Comparison of ENCODE assay signal across 8 cellular contexts in genomic region chr2:235669269-235669831, GRCh38.
DNase-seq lines count a peak whose midpoint lies in the region; ATAC-seq and TF ChIP-seq lines count a peak whose summit lies in the region.

No MANE protein-coding gene starts in this region.

- peak overlapping the region; percentile 60 for H3K4me2 ChIP-seq in GM23338

- peaks cover 44% of the 10 kb centered on the region for H3K4me1 Mint-ChIP-seq in GM23338

- H3K9me3 Mint-ChIP-seq in GM23338 = no peaks in the 10 kb centered on the region

- TF ChIP-seq CTCF in GM23338 (conservative IDR thresholded peaks at IDR 0.05; ENCODE audit: low read depth in 2 of 2) = no peak
- TF ChIP-seq CTCF in fibroblast of mammary gland (conservative IDR thresholded peaks at IDR 0.05; ENCODE audit: control insufficient read depth, insufficient read depth, low read depth, low read length) = no peak

- H3K36me3 Mint-ChIP-seq in GM23338 (ENCODE audit: low read depth) = no peaks in the 10 kb centered on the region; the same call in 2 of the 3 replicates

- H3K4me3 ChIP-seq in GM23338 (peak overlapping the region; percentile 36; the same call in 1 of the 2 replicates), fibroblast of mammary gland (ENCODE audit: control insufficient read depth, low read depth, low read length) (peak overlapping the region; percentile 16)

- ATAC-seq in GM23338 = peak; percentile 53
- no peak for ATAC-seq in GM21723 (IDR thresholded peaks at IDR 0.05; ENCODE audit: unreplicated experiment)
- ATAC-seq in HG03457 (IDR thresholded peaks at IDR 0.05; ENCODE audit: unreplicated experiment) = no peak

- no peak overlapping the region for H2AFZ ChIP-seq in GM23338

- H3K4me3 Mint-ChIP-seq in GM23338 = peak overlapping the region; percentile 68

- no peaks in the 10 kb centered on the region for H3K36me3 ChIP-seq in GM23338 (ENCODE audit: insufficient read depth)

- H3F3A ChIP-seq in GM23338 (replicated peaks; ENCODE audit: low read depth) = no peaks in the 10 kb centered on the region

- peaks cover 5% of the 10 kb centered on the region for H3K27me3 Mint-ChIP-seq in GM23338 (ENCODE audit: insufficient read depth, low read depth, poor library complexity)

- H4K20me1 ChIP-seq in GM23338 (replicated peaks; ENCODE audit: insufficient read depth) = peaks cover 30% of the 10 kb centered on the region

- no peak overlapping the region for H3K27ac ChIP-seq in GM23338 (ENCODE audit: low read depth)

- H3K27ac Mint-ChIP-seq in GM23338 = no peak overlapping the region

- peak; percentile 98 for DNase-seq in GM23338 (ENCODE audit: low spot score)
- DNase-seq in NCI-H2196 treated with DMSO at 0.1 percent for 48 hours (lab: John Stamatoyannopoulos, UW; ENCODE audit: unreplicated experiment) = peak; percentile 89
- DNase-seq in activated T-cell treated with anti-CD3 and anti-CD28 coated beads for 48 hours (ENCODE audit: low read depth) = peak; percentile 20
- DNase-seq in fibroblast of mammary gland (ENCODE audit: low read depth) = peak; percentile 62
- DNase-seq in mucosa of gallbladder (ENCODE audit: low spot score) = peak; percentile 56
- DNase-seq in superior temporal gyrus (ENCODE audit: extremely low spot score) = peak; percentile 79

- peaks cover 57% of the 10 kb centered on the region for H3K79me2 ChIP-seq in GM23338 (replicated peaks; ENCODE audit: insufficient read depth)

- H3K27me3 ChIP-seq in GM23338 (ENCODE audit: insufficient read depth) = peaks cover 27% of the 10 kb centered on the region

- H3K4me1 ChIP-seq in GM23338 (ENCODE audit: insufficient read depth) = peaks cover 52% of the 10 kb centered on the region

- no peaks in the 10 kb centered on the region for H3K9me2 ChIP-seq in GM23338 (ENCODE audit: insufficient read depth)

TF ChIP-seq in GM23338, 12 proteins besides CTCF, POLR2A, EP300 and RAD21:
- no peak for TF ChIP-seq EZH2phosphoT487 (IDR thresholded peaks at IDR 0.05; ENCODE audit: unreplicated experiment)
- TF ChIP-seq CREB1 (CRISPR knock-in tag; IDR thresholded peaks at IDR 0.05; ENCODE audit: low read depth) = 0 out of 2 replicates have a peak, but pooled peaks have one; percentile 12

Comparison
In these comparisons a context has a peak if more than half of its experiments do, and no peak if none do; other contexts are left out.
1. DNase-seq: peak in every context shown above with its lines; median percentile 98 in GM23338; 89 in NCI-H2196 treated with DMSO at 0.1 percent for 48 hours; 79 in superior temporal gyrus; 62 in fibroblast of mammary gland; 56 in mucosa of gallbladder; 20 in activated T-cell treated with anti-CD3 and anti-CD28 coated beads for 48 hours.